ENCODE assay signal across 21 cellular contexts in the genomic region with DNA sequence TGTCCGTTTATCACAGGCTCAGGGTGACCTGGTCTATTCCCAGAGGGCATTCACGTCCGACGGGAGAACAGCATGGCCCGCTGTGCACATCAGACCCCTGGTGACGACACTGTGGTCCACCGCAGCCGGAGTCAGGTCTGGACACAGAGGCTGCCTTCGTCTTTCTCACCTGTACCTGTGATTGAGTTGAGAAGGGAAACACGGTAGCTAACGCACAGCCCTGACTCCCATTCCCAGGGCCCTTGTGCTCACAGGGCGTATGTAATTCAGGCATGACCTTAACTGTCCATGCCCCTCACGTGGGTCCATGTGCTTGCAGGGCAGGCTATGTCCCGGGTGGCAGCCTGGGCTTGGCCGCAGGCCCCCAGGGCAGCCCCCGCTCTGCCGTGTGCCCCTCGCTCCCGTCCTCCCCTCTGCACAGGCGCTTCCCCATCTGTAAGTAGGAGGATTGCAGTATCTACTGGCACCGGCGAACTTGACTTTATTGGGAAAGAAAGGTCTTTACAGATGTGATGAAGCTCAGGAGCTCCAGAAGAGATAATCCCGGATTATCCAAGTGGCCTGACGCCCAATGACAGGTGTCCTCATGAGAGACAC.
DNase-seq lines count a peak whose midpoint lies in the region; ATAC-seq and TF ChIP-seq lines count a peak whose summit lies in the region.
"Had no signal": no experiment of that assay in that cellular context is flagged by ENCODE, and none has a peak within 500 bp of the region (broad histone marks: within the 10 kb centered on the region; RNA-seq: fewer than 3 reads in every experiment).

No MANE protein-coding gene starts in this region.

- DNase-seq in NCI-H146 (lab: John Stamatoyannopoulos, UW) (peak; percentile 44), NCI-H146 treated with DMSO at 0.1 percent for 48 hours (lab: John Stamatoyannopoulos, UW; ENCODE audit: unreplicated experiment) (no peak), NCI-H524 treated with DMSO at 0.1 percent for 48 hours (lab: John Stamatoyannopoulos, UW) (peak; percentile 4), neural progenitor cell (ENCODE audit: low spot score) (no peak), retina (peak; percentile 30), DMS 273 treated with DMSO at 0.1 percent for 48 hours (lab: John Stamatoyannopoulos, UW) (no peak)
- DNase-seq: AML-193; Caco-2; CD4-positive, alpha-beta T cell; DMS153; DMS79; GDM1; GOT3; H7; HFFc6 had no signal

- no peaks in the 10 kb centered on the region for H3K9me3 Mint-ChIP-seq in neural progenitor cell
- H3K9me3 Mint-ChIP-seq: CD4-positive, alpha-beta T cell had no signal

- no peak overlapping the region for H3K4me3 Mint-ChIP-seq in neural progenitor cell
- H3K4me3 Mint-ChIP-seq: CD4-positive, alpha-beta T cell; HFFc6 had no signal

- H3F3A ChIP-seq in neural progenitor cell (ENCODE audit: low read depth): no peaks in the 10 kb centered on the region

- no peaks in the 10 kb centered on the region for H3K4me1 Mint-ChIP-seq in neural progenitor cell

- H3K4me3 ChIP-seq in neural progenitor cell: no peak overlapping the region
- H3K4me3 ChIP-seq: A549 had no signal

- H3K36me3 ChIP-seq in neural progenitor cell: no peaks in the 10 kb centered on the region

- H3K27me3 ChIP-seq in neural progenitor cell: no peaks in the 10 kb centered on the region

- H3K27me3 Mint-ChIP-seq in neural progenitor cell (ENCODE audit: insufficient read depth, low read depth): peaks cover 3% of the 10 kb centered on the region

- no peak for TF ChIP-seq CTCF in neural progenitor cell (IDR thresholded peaks at IDR 0.05)

- no peaks in the 10 kb centered on the region for H3K36me3 Mint-ChIP-seq in neural progenitor cell

- no peak overlapping the region for H2AFZ ChIP-seq in neural progenitor cell (replicated peaks)

- no peaks in the 10 kb centered on the region for H3K9me3 ChIP-seq in neural progenitor cell (ENCODE audit: low read depth)
- H3K9me3 ChIP-seq: A549, Caco-2 had no signal

- ATAC-seq in HG02970 (IDR thresholded peaks at IDR 0.05; ENCODE audit: low FRiP score, unreplicated experiment): no peak
- ATAC-seq: A549, HCT116, HepG2 had no signal

- H3K4me1 ChIP-seq in neural progenitor cell: no peaks in the 10 kb centered on the region
- H3K4me1 ChIP-seq: A549, Caco-2 had no signal

- no peaks in the 10 kb centered on the region for H3K79me2 ChIP-seq in neural progenitor cell (ENCODE audit: low read depth)

- peak overlapping the region; percentile 50 for H3K27ac Mint-ChIP-seq in neural progenitor cell
- H3K27ac Mint-ChIP-seq: CD4-positive, alpha-beta T cell; HFFc6 had no signal

- no peak overlapping the region for H3K9ac ChIP-seq in neural progenitor cell

- H4K20me1 ChIP-seq in neural progenitor cell (ENCODE audit: low read depth): no peaks in the 10 kb centered on the region

- H3K4me2 ChIP-seq in neural progenitor cell: no peak overlapping the region
- H3K4me2 ChIP-seq: A549 had no signal

- no peak overlapping the region for H3K27ac ChIP-seq in neural progenitor cell
- H3K27ac ChIP-seq: 22Rv1, A549, C4-2B had no signal

Comparison
In these comparisons a context has a peak if more than half of its experiments do, and no peak if none do; other contexts are left out.
1. DNase-seq: peak in NCI-H146 (single experiment), NCI-H524 treated with DMSO at 0.1 percent for 48 hours (single experiment) and retina (single experiment); none in NCI-H146 treated with DMSO at 0.1 percent for 48 hours (single experiment), neural progenitor cell (single experiment) and DMS 273 treated with DMSO at 0.1 percent for 48 hours (single experiment).